ENCODE assay signal across 8 cellular contexts in genomic region chr6:79076881-79077641, GRCh38. TPM values are rescaled to one million over a fixed set of nuclear protein-coding genes. Genes with fewer than 3 reads are reported as not detected.
A peak's percentile ranks its signal among the peaks of the same experiment; 100 is the strongest.
DNase-seq lines count a peak whose midpoint lies in the region; ATAC-seq and TF ChIP-seq lines count a peak whose summit lies in the region.

No MANE protein-coding gene starts in this region.

- H3K27me3 ChIP-seq in GM23338 (ENCODE audit: insufficient read depth) (no peaks in the 10 kb centered on the region), fibroblast of lung (ENCODE audit: control insufficient read depth, insufficient read depth, low read length) (no peaks in the 10 kb centered on the region)

- no peaks in the 10 kb centered on the region for H3K9me3 ChIP-seq in fibroblast of lung (ENCODE audit: control insufficient read depth, insufficient read depth, low read depth, low read length)

- H3K27me3 Mint-ChIP-seq in GM23338 (ENCODE audit: insufficient read depth, low read depth, poor library complexity): peaks cover 4% of the 10 kb centered on the region
- peaks cover 0 to 9% (median 5%) of the 10 kb centered on the region in 5 donors for H3K27me3 Mint-ChIP-seq in naive thymus-derived CD8-positive, alpha-beta T cell
- no peaks in the 10 kb centered on the region for H3K27me3 Mint-ChIP-seq in stimulated activated memory B cell treated with anti-CD40 and anti-IgM and Interleukin-4, amounts not matched to agents 10 μg/mL and 1 μg/mL and 100 μg/mL, for 72 hours

- H3F3A ChIP-seq in GM23338 (replicated peaks; ENCODE audit: low read depth): no peaks in the 10 kb centered on the region

- H4K20me1 ChIP-seq in GM23338 (replicated peaks; ENCODE audit: insufficient read depth) (peaks cover 8% of the 10 kb centered on the region), fibroblast of lung (ENCODE audit: control insufficient read depth, extremely low read depth, insufficient read depth, low read length) (no peaks in the 10 kb centered on the region)

- POLR2A ChIA-PET in naive thymus-derived CD8-positive, alpha-beta T cell (lab: Charles Lee): interaction anchor here (0.8 to 4.3 kb wide), 13 partner anchors 11 to 589 kb away, joined by 3 to 17 read pairs (median 5); partner anchors contain the start of genes HMGN3, IRAK1BP1 and LCA5

- H3K9me3 Mint-ChIP-seq in GM23338: peaks cover 3% of the 10 kb centered on the region; the same call in 1 of the 3 replicates
- no peaks in the 10 kb centered on the region for H3K9me3 Mint-ChIP-seq in naive thymus-derived CD8-positive, alpha-beta T cell
- H3K9me3 Mint-ChIP-seq in stimulated activated memory B cell treated with anti-CD40 and anti-IgM and Interleukin-4, amounts not matched to agents 10 μg/mL and 1 μg/mL and 100 μg/mL, for 72 hours: no peaks in the 10 kb centered on the region

- H3K4me2 ChIP-seq in GM23338 (peak overlapping the region; percentile 87), fibroblast of lung (ENCODE audit: extremely low read depth, insufficient read depth, low read length) (peak overlapping the region; percentile 90)

- ATAC-seq in GM23338: peak; percentile 82
- ATAC-seq in naive thymus-derived CD8-positive, alpha-beta T cell: peak; percentile 46 to 49
- ATAC-seq in stimulated activated memory B cell treated with anti-CD40 and anti-IgM and Interleukin-4, amounts not matched to agents 10 μg/mL and 1 μg/mL and 100 μg/mL, for 72 hours: peak; percentile 81

- H3K27ac ChIP-seq in GM23338 (ENCODE audit: low read depth): peak overlapping the region; percentile 92
- H3K27ac ChIP-seq in fibroblast of lung (ENCODE audit: insufficient read depth, low read length): peak overlapping the region; percentile 75

- TF ChIP-seq CTCF in GM23338 (conservative IDR thresholded peaks at IDR 0.05; ENCODE audit: low read depth in 2 of 2) (no peak), fibroblast of lung (conservative IDR thresholded peaks at IDR 0.05 in 1 of 2, IDR thresholded peaks at IDR 0.05 in 1 of 2; ENCODE audit: low read depth in 1 of 2, low read length in 2 of 2) (no peak)

- H3K4me1 ChIP-seq in GM23338 (ENCODE audit: insufficient read depth) (peaks cover 41% of the 10 kb centered on the region), fibroblast of lung (ENCODE audit: control insufficient read depth, extremely low read depth, insufficient read depth, low read length) (peaks cover 2% of the 10 kb centered on the region)

- peaks cover 42% of the 10 kb centered on the region for H3K4me1 Mint-ChIP-seq in GM23338
- H3K4me1 Mint-ChIP-seq in naive thymus-derived CD8-positive, alpha-beta T cell: peaks cover 9 to 62% (median 35%) of the 10 kb centered on the region in 4 donors
- H3K4me1 Mint-ChIP-seq in stimulated activated memory B cell treated with anti-CD40 and anti-IgM and Interleukin-4, amounts not matched to agents 10 μg/mL and 1 μg/mL and 100 μg/mL, for 72 hours: peaks cover 38% of the 10 kb centered on the region

- H3K36me3 Mint-ChIP-seq in GM23338 (ENCODE audit: low read depth): peaks cover 16% of the 10 kb centered on the region
- H3K36me3 Mint-ChIP-seq in naive thymus-derived CD8-positive, alpha-beta T cell: peaks cover 0 to 9% (median 5%) of the 10 kb centered on the region in 3 donors
- no peaks in the 10 kb centered on the region for H3K36me3 Mint-ChIP-seq in stimulated activated memory B cell treated with anti-CD40 and anti-IgM and Interleukin-4, amounts not matched to agents 10 μg/mL and 1 μg/mL and 100 μg/mL, for 72 hours

- H2AFZ ChIP-seq in GM23338 (no peak overlapping the region), fibroblast of lung (ENCODE audit: low read length) (no peak overlapping the region)

- H3K9me2 ChIP-seq in GM23338 (ENCODE audit: insufficient read depth): no peaks in the 10 kb centered on the region

- DNase-seq in Daoy (ENCODE audit: low read depth) (peak; percentile 98), GM23338 (ENCODE audit: low spot score) (peak; percentile 95), Kasumi-1 (lab: John Stamatoyannopoulos, UW) (peak; percentile 82 to 84), RKO (ENCODE audit: low spot score) (peak; percentile 96), fibroblast of lung (ENCODE audit: low read depth in 2 of 2) (peak; percentile 95)
- DNase-seq in activated T-helper 1 cell treated with anti-CD3 and anti-CD28 coated beads, Interleukin-2, amount 50 U/mL, for 16 hours (ENCODE audit: low read depth in 1 of 2, low spot score in 1 of 2): peak; percentile 69 to 82
- DNase-seq in naive thymus-derived CD8-positive, alpha-beta T cell: peak; percentile 80 to 95 (median 88)

- peaks cover 47% of the 10 kb centered on the region for H3K79me2 ChIP-seq in GM23338 (replicated peaks; ENCODE audit: insufficient read depth)
- H3K79me2 ChIP-seq in fibroblast of lung (ENCODE audit: control insufficient read depth, insufficient read depth, low read length): peaks cover 43% of the 10 kb centered on the region

- H3K36me3 ChIP-seq in GM23338 (ENCODE audit: insufficient read depth): no peaks in the 10 kb centered on the region
- H3K36me3 ChIP-seq in fibroblast of lung (ENCODE audit: control insufficient read depth, insufficient read depth, low read length): no peaks in the 10 kb centered on the region

- H3K9ac ChIP-seq in fibroblast of lung (ENCODE audit: insufficient read depth, low read length): peak overlapping the region; percentile 64

- peak overlapping the region; percentile 94 for H3K4me3 Mint-ChIP-seq in GM23338
- H3K4me3 Mint-ChIP-seq in naive thymus-derived CD8-positive, alpha-beta T cell: peak overlapping the region; percentile 85 to 97 (median 89)
- H3K4me3 Mint-ChIP-seq in stimulated activated memory B cell treated with anti-CD40 and anti-IgM and Interleukin-4, amounts not matched to agents 10 μg/mL and 1 μg/mL and 100 μg/mL, for 72 hours: peak overlapping the region; percentile 84

- H3K4me3 ChIP-seq in GM23338 (peak overlapping the region; percentile 66), fibroblast of lung (replicated peaks in 1 of 4; ENCODE audit: control extremely low read depth in 1 of 4, insufficient read depth in 1 of 4, low read depth in 3 of 4, low read length in 4 of 4) (peak overlapping the region; percentile 61 to 90 (median 76))

- peak overlapping the region; percentile 96 for H3K27ac Mint-ChIP-seq in GM23338
- peak overlapping the region; percentile 88 to 98 (median 94) for H3K27ac Mint-ChIP-seq in naive thymus-derived CD8-positive, alpha-beta T cell
- peak overlapping the region; percentile 95 for H3K27ac Mint-ChIP-seq in stimulated activated memory B cell treated with anti-CD40 and anti-IgM and Interleukin-4, amounts not matched to agents 10 μg/mL and 1 μg/mL and 100 μg/mL, for 72 hours

TF ChIP-seq in GM23338, 12 proteins besides CTCF, POLR2A, EP300 and RAD21 (continues in another document):
- TF ChIP-seq STAT1 (IDR thresholded peaks at IDR 0.05; ENCODE audit: unreplicated experiment): no peak
- peak; percentile 36; the same call in 1 of the 2 replicates for TF ChIP-seq CREB1 (CRISPR knock-in tag; IDR thresholded peaks at IDR 0.05; ENCODE audit: low read depth)

RNA-seq across cellular contexts. Expression of gene PHIP, which starts 1.0 kb away (rescaled TPM):
- 23.1 and 25.1 TPM in 2 replicates for total RNA-seq in Daoy (2014; rRNA removed; shearing (Covaris generic))
- total RNA-seq in GM23338 (2014; rRNA removed; shearing (Covaris generic)): 63.6 and 65.4 TPM in 2 replicates
- 38.0 and 48.0 TPM in 2 replicates for polyA plus RNA-seq in GM23338 (2016; fragmentation: Nextera tagmentation; extraction: Ambion mirVana)
- 23.1 and 26.1 TPM in 2 replicates for total RNA-seq in fibroblast of lung
- 6.7 and 7.5 TPM in 2 replicates for polyA plus RNA-seq in fibroblast of lung
- 8.1 and 8.9 TPM in 2 replicates for polyA plus RNA-seq in fibroblast of lung (2012)
- polyA minus RNA-seq in fibroblast of lung (ENCODE audit: low replicate concordance): 2.9 and 3.2 TPM in 2 replicates
- 10 to 100 TPM; 45.6 to 46.8 TPM for total RNA-seq in naive thymus-derived CD8-positive, alpha-beta T cell
- 10 to 100 TPM in 1 of 3 donors, 1 to 10 TPM in 2; 8.6 to 11.9 (median 9.0) TPM for polyA plus RNA-seq in naive thymus-derived CD8-positive, alpha-beta T cell

Comparison
In these comparisons a context has a peak if more than half of its experiments do, and no peak if none do; other contexts are left out.
1. Peak in every context shown above with its lines: DNase-seq, ATAC-seq, H3K4me3 ChIP-seq and H3K27ac ChIP-seq.